In the genomic region with DNA sequence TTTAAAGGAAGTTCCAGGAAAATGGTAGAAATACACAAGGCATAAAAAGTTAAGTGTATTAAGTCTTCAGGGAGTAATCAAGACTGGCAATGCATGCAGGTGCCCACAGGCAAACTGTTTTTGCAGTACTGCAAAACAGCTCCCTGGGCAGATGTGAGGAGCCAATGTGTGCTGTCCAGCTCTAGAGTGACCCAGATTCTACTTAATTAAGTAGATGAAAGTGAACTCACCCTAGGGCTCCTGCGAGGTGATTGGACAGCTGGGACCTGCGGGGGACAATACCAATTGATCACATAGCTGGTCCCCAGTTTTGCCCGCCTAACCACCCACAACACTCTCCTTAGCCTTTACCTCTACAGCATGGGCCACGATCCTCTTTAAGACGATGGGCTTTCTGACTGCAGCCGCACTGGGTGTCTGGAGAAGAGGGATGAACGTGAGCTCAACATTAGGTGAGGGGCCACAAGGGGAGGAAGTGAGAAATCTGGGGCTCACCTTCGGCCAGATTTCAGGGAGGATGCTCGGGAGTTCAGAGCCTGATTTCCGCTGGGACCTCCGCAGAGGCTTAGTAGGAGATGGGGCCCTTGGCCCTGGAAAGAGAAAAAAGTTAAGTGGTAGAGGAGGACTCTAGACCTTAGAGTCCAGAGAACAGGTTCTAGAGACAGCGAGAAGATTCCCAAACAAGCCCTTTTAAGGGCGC, we compare ENCODE assay signal across 8 cellular contexts. TPM values are rescaled to one million over a fixed set of nuclear protein-coding genes. Genes with fewer than 3 reads are reported as not detected.
DNase-seq lines count a peak whose midpoint lies in the region; ATAC-seq and TF ChIP-seq lines count a peak whose summit lies in the region.

No MANE protein-coding gene starts in this region.

- no peak for TF ChIP-seq CTCF in cardiac fibroblast (IDR thresholded peaks at IDR 0.05; ENCODE audit: low read depth, low read length)
- no peak for TF ChIP-seq CTCF in natural killer cell (IDR thresholded peaks at IDR 0.05)

- peak overlapping the region; percentile 98 to 100 for H3K27ac Mint-ChIP-seq in natural killer cell

- H3K4me3 ChIP-seq in cardiac fibroblast (replicated peaks in 1 of 2; ENCODE audit: low read depth in 2 of 2, low read length in 2 of 2) = peak overlapping the region; percentile 81 to 91

- H3K4me3 Mint-ChIP-seq in activated T-cell treated with anti-CD3 and anti-CD28 coated beads, Interleukin-2, amount 50 U/mL, for 4 hours = peak overlapping the region; percentile 93
- H3K4me3 Mint-ChIP-seq in natural killer cell = peak overlapping the region; percentile 94

- peaks cover 7% of the 10 kb centered on the region for H3K36me3 Mint-ChIP-seq in activated T-cell treated with anti-CD3 and anti-CD28 coated beads, Interleukin-2, amount 50 U/mL, for 4 hours (ENCODE audit: insufficient read depth)
- no peaks in the 10 kb centered on the region for H3K36me3 Mint-ChIP-seq in natural killer cell

- no peaks in the 10 kb centered on the region for H3K9me3 Mint-ChIP-seq in activated T-cell treated with anti-CD3 and anti-CD28 coated beads, Interleukin-2, amount 50 U/mL, for 4 hours
- no peaks in the 10 kb centered on the region for H3K9me3 Mint-ChIP-seq in natural killer cell

- H3K4me1 Mint-ChIP-seq in activated T-cell treated with anti-CD3 and anti-CD28 coated beads, Interleukin-2, amount 50 U/mL, for 4 hours (ENCODE audit: low read depth) = peaks cover 31% of the 10 kb centered on the region
- H3K4me1 Mint-ChIP-seq in natural killer cell = peaks cover 27 to 31% of the 10 kb centered on the region in 2 donors

- peak; percentile 1 to 8 for ATAC-seq in activated T-cell treated with anti-CD3 and anti-CD28 coated beads, Interleukin-2, amount 50 U/mL, for 4 hours
- ATAC-seq in HG03571 (IDR thresholded peaks at IDR 0.05; ENCODE audit: unreplicated experiment) = peak; percentile 11
- no peak for ATAC-seq in natural killer cell

- DNase-seq in activated T-cell treated with anti-CD3 and anti-CD28 coated beads, Interleukin-2, amount 50 U/mL, for 4 hours = no peak
- no peak for DNase-seq in activated T-cell treated with anti-CD3 and anti-CD28 coated beads, Interleukin-2, amount 50 U/mL, for 1 hour
- DNase-seq in cardiac fibroblast (ENCODE audit: low read depth in 2 of 2) (no peak), natural killer cell (no peak), RPMI8226 (no peak), H4 (ENCODE audit: low spot score) (no peak), hippocampal formation (lab: John Stamatoyannopoulos, UW) (no peak)

- H3K27me3 Mint-ChIP-seq in activated T-cell treated with anti-CD3 and anti-CD28 coated beads, Interleukin-2, amount 50 U/mL, for 4 hours (ENCODE audit: low read depth) = no peaks in the 10 kb centered on the region
- no peaks in the 10 kb centered on the region for H3K27me3 Mint-ChIP-seq in natural killer cell (ENCODE audit: low read depth in 2 of 2)

- intact Hi-C loops in natural killer cell (cut with micrococcal nuclease) = loop anchor here (10.0 kb wide), 1 partner anchor 1262 kb away; a partner anchor contains a TSS

RNA-seq across cellular contexts. Expression of a gene that starts 0.6 kb away (rescaled TPM):
- 10 to 100 TPM; 26.4 to 37.1 (median 35.1) TPM for total RNA-seq in activated T-cell treated with anti-CD3 and anti-CD28 coated beads, Interleukin-2, amount 50 U/mL, for 4 hours
- total RNA-seq in natural killer cell = 1 to 10 TPM; 3.3 to 6.8 (median 3.8) TPM
- total RNA-seq in H4 (2014; rRNA removed; shearing (Covaris generic)) = 28.7 and 30.5 TPM in 2 replicates

RNA-seq across cellular contexts. Expression of a gene that starts 0.7 kb away (rescaled TPM):
- total RNA-seq in activated T-cell treated with anti-CD3 and anti-CD28 coated beads, Interleukin-2, amount 50 U/mL, for 4 hours = 10 to 100 TPM; 36.5 to 37.1 (median 36.6) TPM
- total RNA-seq in natural killer cell = 10 to 100 TPM; 49.8 to 60.2 (median 50.8) TPM
- 35.7 and 40.5 TPM in 2 replicates for total RNA-seq in H4 (2014; rRNA removed; shearing (Covaris generic))

RNA-seq across cellular contexts. Expression of a gene that starts 12.7 kb away (rescaled TPM):
- total RNA-seq in activated T-cell treated with anti-CD3 and anti-CD28 coated beads, Interleukin-2, amount 50 U/mL, for 4 hours = 100 to 1,000 TPM; 161 to 165 (median 161) TPM
- 100 to 1,000 TPM; 180 to 197 (median 184) TPM for total RNA-seq in natural killer cell
- 68.7 and 134 TPM in 2 replicates for total RNA-seq in H4 (2014; rRNA removed; shearing (Covaris generic))

RNA-seq across cellular contexts. Expression of a gene that starts 24.9 kb away (rescaled TPM):
- total RNA-seq in activated T-cell treated with anti-CD3 and anti-CD28 coated beads, Interleukin-2, amount 50 U/mL, for 4 hours = 1 to 10 TPM; 5.4 to 8.2 (median 7.7) TPM
- total RNA-seq in natural killer cell = 10 to 100 TPM; 41.6 to 54.1 (median 46.0) TPM
- not detected in 2 replicates for total RNA-seq in H4 (2014; rRNA removed; shearing (Covaris generic))

RNA-seq across cellular contexts. Expression of a gene that starts 28.4 kb away (rescaled TPM):
- 10 to 100 TPM; 18.4 to 19.4 (median 18.7) TPM for total RNA-seq in activated T-cell treated with anti-CD3 and anti-CD28 coated beads, Interleukin-2, amount 50 U/mL, for 4 hours
- 10 to 100 TPM; 17.0 to 23.2 (median 18.6) TPM for total RNA-seq in natural killer cell
- total RNA-seq in H4 (2014; rRNA removed; shearing (Covaris generic)) = 3.2 and 5.2 TPM in 2 replicates

Comparison
In these comparisons a context has a peak if more than half of its experiments do, and no peak if none do; other contexts are left out.
1. ATAC-seq: peak in activated T-cell treated with anti-CD3 and anti-CD28 coated beads, Interleukin-2, amount 50 U/mL, for 4 hours (2 of 2) and HG03571 (single experiment); none in natural killer cell (0 of 3).